1 cellular context compared by ENCODE assay signal in the genomic region with DNA sequence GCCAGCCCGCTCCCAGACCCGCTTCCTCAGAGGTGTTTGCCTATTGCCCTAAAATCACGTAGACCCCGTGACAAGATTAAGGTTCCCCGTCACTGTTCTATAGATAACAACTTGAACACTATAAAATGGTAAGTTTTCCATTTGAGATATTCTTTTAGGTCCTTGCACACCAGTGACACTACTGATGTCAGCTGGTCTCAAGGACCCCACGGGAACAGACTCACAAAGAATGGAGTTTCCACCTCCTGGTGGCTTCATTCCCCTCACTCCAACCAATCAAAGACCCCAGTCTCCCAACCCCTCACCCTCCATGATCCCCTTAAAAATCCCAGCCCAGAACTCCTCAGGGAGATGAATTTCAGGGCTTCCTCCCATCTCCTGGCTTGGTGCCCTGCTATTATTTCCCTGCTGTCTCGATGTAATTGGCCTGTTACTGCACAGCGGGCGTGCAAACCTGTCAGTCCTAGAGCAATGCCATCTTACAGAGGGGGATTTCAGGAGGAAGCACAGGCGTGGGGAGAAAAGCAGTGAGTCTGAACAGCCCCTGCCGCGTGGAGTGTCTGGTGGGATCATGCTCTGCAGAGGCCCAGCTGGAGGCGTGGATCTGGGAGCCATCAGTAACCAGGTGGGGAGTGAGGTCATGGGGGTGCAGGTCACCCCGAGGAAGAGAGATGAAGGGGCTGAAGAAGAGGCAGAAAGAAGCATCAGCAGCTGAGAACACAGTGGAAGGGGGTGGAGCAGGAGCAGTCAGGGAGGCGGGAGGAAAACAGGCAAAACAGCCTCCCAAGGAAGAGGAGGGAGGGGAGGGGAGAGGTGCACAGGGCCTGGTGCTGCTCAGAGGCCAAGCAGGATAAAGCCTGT.
TF ChIP-seq lines count a peak whose summit lies in the region.

No MANE protein-coding gene starts in this region.

TF ChIP-seq in HEK293, 187 proteins besides CTCF, POLR2A, EP300 and RAD21 (continued from another document and continues in another):
- peak; percentile 86 for TF ChIP-seq ZBTB17 (tag by site-specific recombination; IDR thresholded peaks at IDR 0.05)
- TF ChIP-seq ZNF621 (tag by site-specific recombination; IDR thresholded peaks at IDR 0.05) = no peak
- TF ChIP-seq, protein P1, sequence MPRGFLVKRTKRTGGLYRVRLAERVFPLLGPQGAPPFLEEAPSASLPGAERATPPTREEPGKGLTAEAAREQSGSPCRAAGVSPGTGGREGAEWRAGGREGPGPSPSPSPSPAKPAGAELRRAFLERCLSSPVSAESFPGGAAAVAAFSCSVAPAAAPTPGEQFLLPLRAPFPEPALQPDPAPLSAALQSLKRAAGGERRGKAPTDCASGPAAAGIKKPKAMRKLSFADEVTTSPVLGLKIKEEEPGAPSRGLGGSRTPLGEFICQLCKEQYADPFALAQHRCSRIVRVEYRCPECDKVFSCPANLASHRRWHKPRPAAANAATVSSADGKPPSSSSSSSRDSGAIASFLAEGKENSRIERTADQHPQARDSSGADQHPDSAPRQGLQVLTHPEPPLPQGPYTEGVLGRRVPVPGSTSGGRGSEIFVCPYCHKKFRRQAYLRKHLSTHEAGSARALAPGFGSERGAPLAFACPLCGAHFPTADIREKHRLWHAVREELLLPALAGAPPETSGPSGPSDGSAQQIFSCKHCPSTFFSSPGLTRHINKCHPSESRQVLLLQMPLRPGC (tag by site-specific recombination; IDR thresholded peaks at IDR 0.05) = 0 out of 2 replicates have a peak, but pooled peaks have one; percentile 8
- TF ChIP-seq ZXDB (tag by site-specific recombination; IDR thresholded peaks at IDR 0.05) = peak; percentile 40; the same call in 1 of the 2 replicates
- TF ChIP-seq, protein P2, sequence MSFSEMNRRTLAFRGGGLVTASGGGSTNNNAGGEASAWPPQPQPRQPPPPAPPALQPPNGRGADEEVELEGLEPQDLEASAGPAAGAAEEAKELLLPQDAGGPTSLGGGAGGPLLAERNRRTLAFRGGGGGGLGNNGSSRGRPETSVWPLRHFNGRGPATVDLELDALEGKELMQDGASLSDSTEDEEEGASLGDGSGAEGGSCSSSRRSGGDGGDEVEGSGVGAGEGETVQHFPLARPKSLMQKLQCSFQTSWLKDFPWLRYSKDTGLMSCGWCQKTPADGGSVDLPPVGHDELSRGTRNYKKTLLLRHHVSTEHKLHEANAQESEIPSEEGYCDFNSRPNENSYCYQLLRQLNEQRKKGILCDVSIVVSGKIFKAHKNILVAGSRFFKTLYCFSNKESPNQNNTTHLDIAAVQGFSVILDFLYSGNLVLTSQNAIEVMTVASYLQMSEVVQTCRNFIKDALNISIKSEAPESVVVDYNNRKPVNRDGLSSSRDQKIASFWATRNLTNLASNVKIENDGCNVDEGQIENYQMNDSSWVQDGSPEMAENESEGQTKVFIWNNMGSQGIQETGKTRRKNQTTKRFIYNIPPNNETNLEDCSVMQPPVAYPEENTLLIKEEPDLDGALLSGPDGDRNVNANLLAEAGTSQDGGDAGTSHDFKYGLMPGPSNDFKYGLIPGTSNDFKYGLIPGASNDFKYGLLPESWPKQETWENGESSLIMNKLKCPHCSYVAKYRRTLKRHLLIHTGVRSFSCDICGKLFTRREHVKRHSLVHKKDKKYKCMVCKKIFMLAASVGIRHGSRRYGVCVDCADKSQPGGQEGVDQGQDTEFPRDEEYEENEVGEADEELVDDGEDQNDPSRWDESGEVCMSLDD (tag by site-specific recombination; IDR thresholded peaks at IDR 0.05) = 0 out of 2 replicates have a peak, but pooled peaks have one; percentile 40
- 0 out of 2 replicates have a peak, but pooled peaks have one; percentile 4 for TF ChIP-seq ZSCAN23 (tag by site-specific recombination; IDR thresholded peaks at IDR 0.05)
- peak; percentile 100 for TF ChIP-seq ZIC2 (tag by site-specific recombination; IDR thresholded peaks at IDR 0.05)
- TF ChIP-seq, protein P3, sequence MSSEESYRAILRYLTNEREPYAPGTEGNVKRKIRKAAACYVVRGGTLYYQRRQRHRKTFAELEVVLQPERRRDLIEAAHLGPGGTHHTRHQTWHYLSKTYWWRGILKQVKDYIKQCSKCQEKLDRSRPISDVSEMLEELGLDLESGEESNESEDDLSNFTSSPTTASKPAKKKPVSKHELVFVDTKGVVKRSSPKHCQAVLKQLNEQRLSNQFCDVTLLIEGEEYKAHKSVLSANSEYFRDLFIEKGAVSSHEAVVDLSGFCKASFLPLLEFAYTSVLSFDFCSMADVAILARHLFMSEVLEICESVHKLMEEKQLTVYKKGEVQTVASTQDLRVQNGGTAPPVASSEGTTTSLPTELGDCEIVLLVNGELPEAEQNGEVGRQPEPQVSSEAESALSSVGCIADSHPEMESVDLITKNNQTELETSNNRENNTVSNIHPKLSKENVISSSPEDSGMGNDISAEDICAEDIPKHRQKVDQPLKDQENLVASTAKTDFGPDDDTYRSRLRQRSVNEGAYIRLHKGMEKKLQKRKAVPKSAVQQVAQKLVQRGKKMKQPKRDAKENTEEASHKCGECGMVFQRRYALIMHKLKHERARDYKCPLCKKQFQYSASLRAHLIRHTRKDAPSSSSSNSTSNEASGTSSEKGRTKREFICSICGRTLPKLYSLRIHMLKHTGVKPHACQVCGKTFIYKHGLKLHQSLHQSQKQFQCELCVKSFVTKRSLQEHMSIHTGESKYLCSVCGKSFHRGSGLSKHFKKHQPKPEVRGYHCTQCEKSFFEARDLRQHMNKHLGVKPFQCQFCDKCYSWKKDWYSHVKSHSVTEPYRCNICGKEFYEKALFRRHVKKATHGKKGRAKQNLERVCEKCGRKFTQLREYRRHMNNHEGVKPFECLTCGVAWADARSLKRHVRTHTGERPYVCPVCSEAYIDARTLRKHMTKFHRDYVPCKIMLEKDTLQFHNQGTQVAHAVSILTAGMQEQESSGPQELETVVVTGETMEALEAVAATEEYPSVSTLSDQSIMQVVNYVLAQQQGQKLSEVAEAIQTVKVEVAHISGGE (tag by site-specific recombination; conservative IDR thresholded peaks at IDR 0.05; ENCODE audit: low read depth) = 0 out of 2 replicates have a peak, but pooled peaks have one; percentile 3
- no peak for TF ChIP-seq ZNF175 (tag by site-specific recombination; IDR thresholded peaks at IDR 0.05)
- TF ChIP-seq ZNF112 (tag by site-specific recombination; IDR thresholded peaks at IDR 0.05) = no peak
- 0 out of 2 replicates have a peak, but pooled peaks have one; percentile 13 for TF ChIP-seq ZFP69B (tag by site-specific recombination; IDR thresholded peaks at IDR 0.05)
- TF ChIP-seq, protein P4, sequence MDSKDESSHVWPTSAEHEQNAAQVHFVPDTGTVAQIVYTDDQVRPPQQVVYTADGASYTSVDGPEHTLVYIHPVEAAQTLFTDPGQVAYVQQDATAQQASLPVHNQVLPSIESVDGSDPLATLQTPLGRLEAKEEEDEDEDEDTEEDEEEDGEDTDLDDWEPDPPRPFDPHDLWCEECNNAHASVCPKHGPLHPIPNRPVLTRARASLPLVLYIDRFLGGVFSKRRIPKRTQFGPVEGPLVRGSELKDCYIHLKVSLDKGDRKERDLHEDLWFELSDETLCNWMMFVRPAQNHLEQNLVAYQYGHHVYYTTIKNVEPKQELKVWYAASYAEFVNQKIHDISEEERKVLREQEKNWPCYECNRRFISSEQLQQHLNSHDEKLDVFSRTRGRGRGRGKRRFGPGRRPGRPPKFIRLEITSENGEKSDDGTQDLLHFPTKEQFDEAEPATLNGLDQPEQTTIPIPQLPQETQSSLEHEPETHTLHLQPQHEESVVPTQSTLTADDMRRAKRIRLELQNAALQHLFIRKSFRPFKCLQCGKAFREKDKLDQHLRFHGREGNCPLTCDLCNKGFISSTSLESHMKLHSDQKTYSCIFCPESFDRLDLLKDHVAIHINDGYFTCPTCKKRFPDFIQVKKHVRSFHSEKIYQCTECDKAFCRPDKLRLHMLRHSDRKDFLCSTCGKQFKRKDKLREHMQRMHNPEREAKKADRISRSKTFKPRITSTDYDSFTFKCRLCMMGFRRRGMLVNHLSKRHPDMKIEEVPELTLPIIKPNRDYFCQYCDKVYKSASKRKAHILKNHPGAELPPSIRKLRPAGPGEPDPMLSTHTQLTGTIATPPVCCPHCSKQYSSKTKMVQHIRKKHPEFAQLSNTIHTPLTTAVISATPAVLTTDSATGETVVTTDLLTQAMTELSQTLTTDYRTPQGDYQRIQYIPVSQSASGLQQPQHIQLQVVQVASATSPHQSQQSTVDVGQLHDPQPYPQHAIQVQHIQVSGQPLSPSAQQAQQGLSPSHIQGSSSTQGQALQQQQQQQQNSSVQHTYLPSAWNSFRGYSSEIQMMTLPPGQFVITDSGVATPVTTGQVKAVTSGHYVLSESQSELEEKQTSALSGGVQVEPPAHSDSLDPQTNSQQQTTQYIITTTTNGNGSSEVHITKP (tag by site-specific recombination; IDR thresholded peaks at IDR 0.05) = peak; percentile 99
- 0 out of 2 replicates have a peak, but pooled peaks have one; percentile 12 for TF ChIP-seq ZNF24 (tag by site-specific recombination; IDR thresholded peaks at IDR 0.05)
- no peak for TF ChIP-seq ZNF768 (tag by site-specific recombination; IDR thresholded peaks at IDR 0.05)
- TF ChIP-seq, protein P5, sequence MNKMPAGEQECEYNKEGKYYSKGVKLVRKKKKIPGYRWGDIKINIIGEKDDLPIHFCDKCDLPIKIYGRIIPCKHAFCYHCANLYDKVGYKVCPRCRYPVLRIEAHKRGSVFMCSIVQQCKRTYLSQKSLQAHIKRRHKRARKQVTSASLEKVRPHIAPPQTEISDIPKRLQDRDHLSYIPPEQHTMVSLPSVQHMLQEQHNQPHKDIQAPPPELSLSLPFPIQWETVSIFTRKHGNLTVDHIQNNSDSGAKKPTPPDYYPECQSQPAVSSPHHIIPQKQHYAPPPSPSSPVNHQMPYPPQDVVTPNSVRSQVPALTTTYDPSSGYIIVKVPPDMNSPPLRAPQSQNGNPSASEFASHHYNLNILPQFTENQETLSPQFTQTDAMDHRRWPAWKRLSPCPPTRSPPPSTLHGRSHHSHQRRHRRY (tag by site-specific recombination; IDR thresholded peaks at IDR 0.05) = no peak; the same call in 1 of the 2 replicates
- TF ChIP-seq GLI2 (tag by site-specific recombination; IDR thresholded peaks at IDR 0.05; ENCODE audit: borderline replicate concordance, low read depth) = no peak
- TF ChIP-seq, protein P6, sequence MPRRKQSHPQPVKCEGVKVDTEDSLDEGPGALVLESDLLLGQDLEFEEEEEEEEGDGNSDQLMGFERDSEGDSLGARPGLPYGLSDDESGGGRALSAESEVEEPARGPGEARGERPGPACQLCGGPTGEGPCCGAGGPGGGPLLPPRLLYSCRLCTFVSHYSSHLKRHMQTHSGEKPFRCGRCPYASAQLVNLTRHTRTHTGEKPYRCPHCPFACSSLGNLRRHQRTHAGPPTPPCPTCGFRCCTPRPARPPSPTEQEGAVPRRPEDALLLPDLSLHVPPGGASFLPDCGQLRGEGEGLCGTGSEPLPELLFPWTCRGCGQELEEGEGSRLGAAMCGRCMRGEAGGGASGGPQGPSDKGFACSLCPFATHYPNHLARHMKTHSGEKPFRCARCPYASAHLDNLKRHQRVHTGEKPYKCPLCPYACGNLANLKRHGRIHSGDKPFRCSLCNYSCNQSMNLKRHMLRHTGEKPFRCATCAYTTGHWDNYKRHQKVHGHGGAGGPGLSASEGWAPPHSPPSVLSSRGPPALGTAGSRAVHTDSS (tag by site-specific recombination; IDR thresholded peaks at IDR 0.05) = peak; percentile 81
- TF ChIP-seq YY1 (tag by site-specific recombination; IDR thresholded peaks at IDR 0.05) = no peak
- TF ChIP-seq ZEB2 (tag by site-specific recombination; IDR thresholded peaks at IDR 0.05) = peak; percentile 62; the same call in 1 of the 2 replicates
- TF ChIP-seq KLF1 (tag by site-specific recombination; IDR thresholded peaks at IDR 0.05) = no peak
- no peak for TF ChIP-seq ZNF670 (tag by site-specific recombination; IDR thresholded peaks at IDR 0.05; ENCODE audit: low read depth)
- TF ChIP-seq ZNF133 (tag by site-specific recombination; IDR thresholded peaks at IDR 0.05) = no peak
- TF ChIP-seq ZNF624 (tag by site-specific recombination; IDR thresholded peaks at IDR 0.05) = no peak
- TF ChIP-seq ZBTB48 (tag by site-specific recombination; IDR thresholded peaks at IDR 0.05) = 0 out of 2 replicates have a peak, but pooled peaks have one; percentile 17
- peak; percentile 39; the same call in 1 of the 2 replicates for TF ChIP-seq ZBTB20 (tag by site-specific recombination; IDR thresholded peaks at IDR 0.05)
- 0 out of 2 replicates have a peak, but pooled peaks have one; percentile 33 for TF ChIP-seq ZNF843 (tag by site-specific recombination; IDR thresholded peaks at IDR 0.05)
- peak; percentile 61 for TF ChIP-seq SP3 (tag by site-specific recombination; IDR thresholded peaks at IDR 0.05)
- peak; percentile 68 for TF ChIP-seq SP7 (tag by site-specific recombination; IDR thresholded peaks at IDR 0.05)
- TF ChIP-seq, protein P7, sequence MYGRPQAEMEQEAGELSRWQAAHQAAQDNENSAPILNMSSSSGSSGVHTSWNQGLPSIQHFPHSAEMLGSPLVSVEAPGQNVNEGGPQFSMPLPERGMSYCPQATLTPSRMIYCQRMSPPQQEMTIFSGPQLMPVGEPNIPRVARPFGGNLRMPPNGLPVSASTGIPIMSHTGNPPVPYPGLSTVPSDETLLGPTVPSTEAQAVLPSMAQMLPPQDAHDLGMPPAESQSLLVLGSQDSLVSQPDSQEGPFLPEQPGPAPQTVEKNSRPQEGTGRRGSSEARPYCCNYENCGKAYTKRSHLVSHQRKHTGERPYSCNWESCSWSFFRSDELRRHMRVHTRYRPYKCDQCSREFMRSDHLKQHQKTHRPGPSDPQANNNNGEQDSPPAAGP (tag by site-specific recombination; IDR thresholded peaks at IDR 0.05) = no peak; the same call in none of the 2 replicates
- TF ChIP-seq, protein P8, sequence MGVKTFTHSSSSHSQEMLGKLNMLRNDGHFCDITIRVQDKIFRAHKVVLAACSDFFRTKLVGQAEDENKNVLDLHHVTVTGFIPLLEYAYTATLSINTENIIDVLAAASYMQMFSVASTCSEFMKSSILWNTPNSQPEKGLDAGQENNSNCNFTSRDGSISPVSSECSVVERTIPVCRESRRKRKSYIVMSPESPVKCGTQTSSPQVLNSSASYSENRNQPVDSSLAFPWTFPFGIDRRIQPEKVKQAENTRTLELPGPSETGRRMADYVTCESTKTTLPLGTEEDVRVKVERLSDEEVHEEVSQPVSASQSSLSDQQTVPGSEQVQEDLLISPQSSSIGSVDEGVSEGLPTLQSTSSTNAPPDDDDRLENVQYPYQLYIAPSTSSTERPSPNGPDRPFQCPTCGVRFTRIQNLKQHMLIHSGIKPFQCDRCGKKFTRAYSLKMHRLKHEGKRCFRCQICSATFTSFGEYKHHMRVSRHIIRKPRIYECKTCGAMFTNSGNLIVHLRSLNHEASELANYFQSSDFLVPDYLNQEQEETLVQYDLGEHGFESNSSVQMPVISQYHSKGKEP (tag by site-specific recombination; IDR thresholded peaks at IDR 0.05) = peak; percentile 67; the same call in 1 of the 2 replicates
- TF ChIP-seq ZSCAN30 (tag by site-specific recombination; IDR thresholded peaks at IDR 0.05) = no peak
- peak; percentile 59 for TF ChIP-seq GLIS1 (tag by site-specific recombination; IDR thresholded peaks at IDR 0.05)
- no peak for TF ChIP-seq ZNF202 (tag by site-specific recombination; IDR thresholded peaks at IDR 0.05; ENCODE audit: borderline replicate concordance)
- TF ChIP-seq WT1 (tag by site-specific recombination; IDR thresholded peaks at IDR 0.05) = peak; percentile 93
- 0 out of 2 replicates have a peak, but pooled peaks have one; percentile 3 for TF ChIP-seq ZNF544 (tag by site-specific recombination; IDR thresholded peaks at IDR 0.05)
- TF ChIP-seq, protein P9, sequence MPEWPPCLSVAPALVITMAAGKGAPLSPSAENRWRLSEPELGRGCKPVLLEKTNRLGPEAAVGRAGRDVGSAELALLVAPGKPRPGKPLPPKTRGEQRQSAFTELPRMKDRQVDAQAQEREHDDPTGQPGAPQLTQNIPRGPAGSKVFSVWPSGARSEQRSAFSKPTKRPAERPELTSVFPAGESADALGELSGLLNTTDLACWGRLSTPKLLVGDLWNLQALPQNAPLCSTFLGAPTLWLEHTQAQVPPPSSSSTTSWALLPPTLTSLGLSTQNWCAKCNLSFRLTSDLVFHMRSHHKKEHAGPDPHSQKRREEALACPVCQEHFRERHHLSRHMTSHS (tag by site-specific recombination; IDR thresholded peaks at IDR 0.05) = no peak
